8 cellular contexts compared by ENCODE assay signal in genomic region chr11:72102946-72103753, GRCh38. TPM values are rescaled to one million over a fixed set of nuclear protein-coding genes. Genes with fewer than 3 reads are reported as not detected.
DNase-seq lines count a peak whose midpoint lies in the region; ATAC-seq and TF ChIP-seq lines count a peak whose summit lies in the region.

Gene LAMTOR1, minus strand, starts transcription at chr11:72103297. Its CDS starts 73 bp downstream, at chr11:72103224.

- TF ChIP-seq CTCF in GM12872 (IDR thresholded peaks at IDR 0.05; ENCODE audit: insufficient read depth, low read depth, low read length) (peak; percentile 53), cardiac muscle cell (IDR thresholded peaks at IDR 0.05; ENCODE audit: low read depth, low read length) (peak; percentile 51), transverse colon (IDR thresholded peaks at IDR 0.05) (peak; percentile 39 to 89 (median 43))

- H3K14ac ChIP-seq in trophoblast cell (ENCODE audit: low read length) = peak within 1 kb of the TSS; percentile 95

- peaks cover 31% of the 10 kb centered on the region for H3K4me1 ChIP-seq in adipocyte (ENCODE audit: control insufficient read depth, insufficient read depth, low read length)
- H3K4me1 ChIP-seq in cardiac muscle cell (ENCODE audit: low read depth) = peaks cover 10% of the 10 kb centered on the region
- H3K4me1 ChIP-seq in trophoblast cell (ENCODE audit: control insufficient read depth in 1 of 2, insufficient read depth in 2 of 2, low read length in 2 of 2) = peaks cover 11 to 19% of the 10 kb centered on the region in 2 experiments
- peaks cover 8 to 36% (median 28%) of the 10 kb centered on the region in 4 donors for H3K4me1 ChIP-seq in transverse colon

- H2AK5ac ChIP-seq in trophoblast cell (ENCODE audit: low read length) = peak within 1 kb of the TSS; percentile 81

- H2AFZ ChIP-seq in trophoblast cell (ENCODE audit: insufficient read depth, low read length, poor library complexity) = peak within 1 kb of the TSS; percentile 84

- no peaks in the 10 kb centered on the region for H3K27me3 ChIP-seq in adipocyte (replicated peaks; ENCODE audit: control insufficient read depth, insufficient read depth, low read length)
- H3K27me3 ChIP-seq in cardiac muscle cell = no peaks in the 10 kb centered on the region
- H3K27me3 ChIP-seq in trophoblast cell (ENCODE audit: insufficient read depth, low read length) = no peaks in the 10 kb centered on the region
- H3K27me3 ChIP-seq in transverse colon = no peaks in the 10 kb centered on the region

- H4K8ac ChIP-seq in trophoblast cell (ENCODE audit: low read depth, low read length) = peak within 1 kb of the TSS; percentile 97

- peak within 1 kb of the TSS; percentile 97 for H3K4me3 ChIP-seq in adipocyte (ENCODE audit: low read length)
- peak within 1 kb of the TSS; percentile 82 for H3K4me3 ChIP-seq in cardiac muscle cell
- peak within 1 kb of the TSS; percentile 93 for H3K4me3 ChIP-seq in trophoblast cell (ENCODE audit: low read depth, low read length)
- peak within 1 kb of the TSS; percentile 84 to 94 (median 90) for H3K4me3 ChIP-seq in transverse colon

- no peak for TF ChIP-seq EP300 in transverse colon (IDR thresholded peaks at IDR 0.05; ENCODE audit: low read depth)

- H3K79me2 ChIP-seq in trophoblast cell (ENCODE audit: control insufficient read depth, insufficient read depth, low read length, poor library complexity) = peaks cover 11% of the 10 kb centered on the region

- H3K4ac ChIP-seq in trophoblast cell (ENCODE audit: low read depth, low read length) = peak within 1 kb of the TSS; percentile 87

- H3K9me3 ChIP-seq in adipocyte (ENCODE audit: control insufficient read depth, low read length) (no peaks in the 10 kb centered on the region), cardiac muscle cell (ENCODE audit: low read depth) (no peaks in the 10 kb centered on the region), trophoblast cell (ENCODE audit: insufficient read depth, low read depth, low read length) (no peaks in the 10 kb centered on the region), transverse colon (no peaks in the 10 kb centered on the region)

- ATAC-seq in HG02763 (IDR thresholded peaks at IDR 0.05; ENCODE audit: unreplicated experiment) = peak; percentile 86

- H4K12ac ChIP-seq in trophoblast cell (ENCODE audit: low read depth, low read length) = peak within 1 kb of the TSS; percentile 90

- H3K23ac ChIP-seq in trophoblast cell (ENCODE audit: low read length) = no peak within 1 kb of the TSS

- intact Hi-C loops in transverse colon (cut with DNase I; ENCODE audit: low total_unique reads) = no loop called here

- DNase-seq in NCI-H1436 (lab: John Stamatoyannopoulos, UW) = peak; percentile 99
- DNase-seq in T follicular helper cell (ENCODE audit: low read depth) = peak; percentile 96
- peak; percentile 99 for DNase-seq in adipocyte (ENCODE audit: low read depth)
- DNase-seq in cardiac muscle cell (ENCODE audit: low read depth in 1 of 2, low spot score in 1 of 2) = peak; percentile 99 to 100
- DNase-seq in trophoblast cell = peak; percentile 99 to 100
- peak; percentile 100 for DNase-seq in transverse colon

- H3K9ac ChIP-seq in adipocyte (ENCODE audit: low read length) (peak within 1 kb of the TSS; percentile 99), trophoblast cell (ENCODE audit: low read length) (peak within 1 kb of the TSS; percentile 99)

- H3K79me1 ChIP-seq in trophoblast cell (ENCODE audit: low read length) = peaks cover 12% of the 10 kb centered on the region

- peak within 1 kb of the TSS; percentile 92 for H3K18ac ChIP-seq in trophoblast cell (ENCODE audit: low read length)

- H3K4me2 ChIP-seq in trophoblast cell (ENCODE audit: low read length) = peak within 1 kb of the TSS; percentile 70

- in situ Hi-C loops in transverse colon (cut with MboI; ENCODE audit: low pct_ligation_motif_present in 1 of 4, low pct_unique_long_range_greater_than_20kb in 1 of 4, low sequenced_read_pairs in 3 of 4) = no loop called here

- H2BK5ac ChIP-seq in trophoblast cell (ENCODE audit: low read depth, low read length, poor library complexity) = peak within 1 kb of the TSS; percentile 88

- H3K36me3 ChIP-seq in adipocyte (ENCODE audit: control insufficient read depth, insufficient read depth, low read length, severe bottlenecking) (peaks cover 14% of the 10 kb centered on the region), cardiac muscle cell (peaks cover 10% of the 10 kb centered on the region), trophoblast cell (ENCODE audit: control insufficient read depth in 1 of 2, insufficient read depth in 2 of 2, low read length in 2 of 2) (peaks cover 19 to 24% of the 10 kb centered on the region in 2 experiments), transverse colon (peaks cover 0 to 13% (median 5%) of the 10 kb centered on the region in 4 donors)

- TF ChIP-seq POLR2A in transverse colon (IDR thresholded peaks at IDR 0.05) = peak; percentile 89

- H3K27ac ChIP-seq in cardiac muscle cell (peak within 1 kb of the TSS; percentile 94), trophoblast cell (ENCODE audit: low read depth, low read length) (peak within 1 kb of the TSS; percentile 92), transverse colon (peak within 1 kb of the TSS; percentile 94 to 99 (median 96))

- H2BK12ac ChIP-seq in trophoblast cell (ENCODE audit: low read length) = peak within 1 kb of the TSS; percentile 55

- H4K91ac ChIP-seq in trophoblast cell (ENCODE audit: low read depth, low read length) = peak within 1 kb of the TSS; percentile 99

- peak within 1 kb of the TSS; percentile 92 for H2BK120ac ChIP-seq in trophoblast cell (ENCODE audit: insufficient read depth, low read length, poor library complexity)

- WGBS in trophoblast cell (ENCODE audit: extremely low coverage, insufficient coverage, insufficient read length) = no CpG with 5 or more reads among the region's 64 CpGs
- 7% methylated on average over 45 of the region's 64 CpGs; no CpG with 5 or more reads in 1 of the 2 donors for WGBS in transverse colon (ENCODE audit: low coverage in 1 of 2), 2 donors

RNA-seq across cellular contexts. Expression of gene LAMTOR1, which starts in this region (rescaled TPM):
- 100 and 147 TPM in 2 replicates for total RNA-seq in cardiac muscle cell
- 137 and 180 TPM in 2 replicates for polyA plus RNA-seq in cardiac muscle cell
- 74.4 and 74.6 TPM in 2 replicates for polyA plus RNA-seq in trophoblast cell (2013)
- total RNA-seq in transverse colon = 100 to 1,000 TPM in 2 of 4 donors, 10 to 100 TPM in 2; 59.1 to 156 (median 102) TPM

Comparison
In these comparisons a context has a peak if more than half of its experiments do, and no peak if none do; other contexts are left out.
1. Peak in every context shown above with its lines: DNase-seq, ATAC-seq, H3K4me3 ChIP-seq and H3K27ac ChIP-seq.